Comparison of ENCODE assay signal across 15 cellular contexts in the genomic region with DNA sequence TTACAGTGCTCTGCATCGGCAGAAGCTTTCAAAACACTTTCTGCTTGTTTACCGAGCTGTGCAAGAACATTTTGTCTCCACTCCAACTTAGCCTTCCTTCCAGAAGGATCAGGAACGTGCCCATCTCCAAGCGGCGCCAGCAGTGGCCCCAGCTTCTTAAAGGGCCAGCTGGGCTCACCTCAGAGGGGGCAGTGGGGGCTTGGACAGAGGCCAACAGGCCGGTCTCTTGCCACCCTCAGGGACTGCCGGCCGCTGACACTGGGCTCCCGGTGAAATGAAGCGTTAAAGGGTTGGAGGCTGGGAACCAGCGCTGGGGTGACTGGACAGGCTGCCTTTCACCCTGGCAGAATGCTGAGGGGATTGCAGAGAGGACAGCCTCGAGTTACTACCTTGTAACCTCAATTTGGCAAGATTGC.
DNase-seq lines count a peak whose midpoint lies in the region; ATAC-seq and TF ChIP-seq lines count a peak whose summit lies in the region.
"Had no signal": no experiment of that assay in that cellular context is flagged by ENCODE, and none has a peak within 500 bp of the region (broad histone marks: within the 10 kb centered on the region; RNA-seq: fewer than 3 reads in every experiment).

No MANE protein-coding gene starts in this region.

- H2AK5ac ChIP-seq in neuronal stem cell (ENCODE audit: low read depth, low read length), result peak overlapping the region; percentile 51

- H3K9ac ChIP-seq in neuronal stem cell (ENCODE audit: low read depth, low read length, poor library complexity), result peak overlapping the region; percentile 32

- ATAC-seq in gastroesophageal sphincter (peak; percentile 37), upper lobe of left lung (ENCODE audit: low FRiP score in 2 of 2) (no peak), GM19351 (IDR thresholded peaks at IDR 0.05; ENCODE audit: unreplicated experiment) (no peak)
- ATAC-seq: activated CD4-positive, alpha-beta T cell treated with anti-CD3 and anti-CD28 coated beads for 36 hours had no signal

- DNase-seq in amniotic epithelial cell (ENCODE audit: low read depth), result peak; percentile 69
- DNase-seq in neuronal stem cell (ENCODE audit: low spot score), result no peak
- no peak for DNase-seq in upper lobe of left lung
- DNase-seq in SKM-1 treated with dmso at 0.1 percent for 144 hours (lab: John Stamatoyannopoulos, UW; ENCODE audit: unreplicated experiment), result no peak
- DNase-seq in retina, result no peak
- DNase-seq: activated CD4-positive, alpha-beta T cell treated with anti-CD3 and anti-CD28 coated beads for 36 hours; activated CD8-positive, alpha-beta memory T cell treated with anti-CD3 and anti-CD28 coated beads, Interleukin-2, amount 50 U/mL, for 48 hours; activated naive CD4-positive, alpha-beta T cell; naive B cell; NCI-H345; posterior cingulate gyrus; SHP77 had no signal

- peak overlapping the region in 2 of 4 donors; percentile 66 to 67 for H3K27ac ChIP-seq in gastroesophageal sphincter
- H3K27ac ChIP-seq in neuronal stem cell (replicated peaks; ENCODE audit: low read length), result no peak overlapping the region
- H3K27ac ChIP-seq in upper lobe of left lung, result peak overlapping the region in 3 of 4 donors; percentile 24 to 77 (median 62)

- TF ChIP-seq POLR2A in gastroesophageal sphincter (IDR thresholded peaks at IDR 0.05) (no peak), upper lobe of left lung (IDR thresholded peaks at IDR 0.05) (no peak)

- TF ChIP-seq CTCF in gastroesophageal sphincter (IDR thresholded peaks at IDR 0.05) (no peak), upper lobe of left lung (IDR thresholded peaks at IDR 0.05) (no peak)

- H2AFZ ChIP-seq in neuronal stem cell (ENCODE audit: low read length), result no peak overlapping the region

- no peak for TF ChIP-seq EP300 in gastroesophageal sphincter (IDR thresholded peaks at IDR 0.05)
- TF ChIP-seq EP300 in upper lobe of left lung (IDR thresholded peaks at IDR 0.05), result peak in 1 of 4 donors; percentile 71

- H3K4me3 ChIP-seq in gastroesophageal sphincter (peak overlapping the region in 1 of 2 donors; percentile 6), neuronal stem cell (ENCODE audit: low read length in 2 of 2) (no peak overlapping the region), upper lobe of left lung (no peak overlapping the region)
- H3K4me3 ChIP-seq: HAP-1 had no signal

- peaks cover 3% of the 10 kb centered on the region for H3K79me1 ChIP-seq in neuronal stem cell (ENCODE audit: low read depth, low read length)

- no peak overlapping the region for H3K4ac ChIP-seq in neuronal stem cell (ENCODE audit: low read length)

- no peak overlapping the region for H2BK15ac ChIP-seq in neuronal stem cell (ENCODE audit: low read length)

- H3K27me3 ChIP-seq in gastroesophageal sphincter (no peaks in the 10 kb centered on the region), neuronal stem cell (ENCODE audit: control insufficient read depth in 3 of 3, insufficient read depth in 3 of 3, low read depth in 1 of 3, low read length in 3 of 3) (peaks cover 0 to 67% (median 0%) of the 10 kb centered on the region in 3 experiments), upper lobe of left lung (no peaks in the 10 kb centered on the region)

- no peak overlapping the region for H3K14ac ChIP-seq in neuronal stem cell (ENCODE audit: low read length)

- peak overlapping the region; percentile 81 for H3K18ac ChIP-seq in neuronal stem cell (ENCODE audit: low read length)

- H3K4me1 ChIP-seq in gastroesophageal sphincter (peaks cover 0 to 35% (median 19%) of the 10 kb centered on the region in 3 donors), neuronal stem cell (ENCODE audit: control insufficient read depth in 2 of 2, insufficient read depth in 1 of 2, low read depth in 1 of 2, low read length in 2 of 2) (peaks cover 7 to 12% of the 10 kb centered on the region in 2 donors), upper lobe of left lung (peaks cover 18 to 30% (median 23%) of the 10 kb centered on the region in 4 donors)
- H3K4me1 ChIP-seq: HAP-1 had no signal

- H3K4me2 ChIP-seq in neuronal stem cell (ENCODE audit: insufficient read depth, low read length, poor library complexity, severe bottlenecking), result no peak overlapping the region

- H4K91ac ChIP-seq in neuronal stem cell (ENCODE audit: low read depth, low read length, poor library complexity), result no peak overlapping the region

- H3K9me3 ChIP-seq in gastroesophageal sphincter (no peaks in the 10 kb centered on the region), neuronal stem cell (replicated peaks in 1 of 2; ENCODE audit: control insufficient read depth in 2 of 2, insufficient read depth in 1 of 2, low read depth in 1 of 2, low read length in 2 of 2) (no peaks in the 10 kb centered on the region), upper lobe of left lung (no peaks in the 10 kb centered on the region)
- H3K9me3 ChIP-seq: HAP-1 had no signal

- H3K36me3 ChIP-seq in gastroesophageal sphincter (no peaks in the 10 kb centered on the region), neuronal stem cell (replicated peaks in 1 of 2; ENCODE audit: control insufficient read depth in 2 of 2, insufficient read depth in 2 of 2, low read length in 2 of 2) (no peaks in the 10 kb centered on the region), upper lobe of left lung (no peaks in the 10 kb centered on the region)
- H3K36me3 ChIP-seq: HAP-1 had no signal

- no peak overlapping the region for H2BK120ac ChIP-seq in neuronal stem cell (ENCODE audit: low read depth, low read length)

- H2BK5ac ChIP-seq in neuronal stem cell (ENCODE audit: low read length), result peak overlapping the region; percentile 79

- WGBS in gastroesophageal sphincter (ENCODE audit: low coverage in 1 of 2), 2 donors, result 0% methylated on average over 2 of the region's 12 CpGs; no CpG with 5 or more reads in 1 of the 2 donors
- WGBS in neuronal stem cell (ENCODE audit: extremely low coverage in 2 of 2, insufficient read length in 2 of 2, insufficient replicate concordance in 1 of 2), 2 donors, result no CpG with 5 or more reads among the region's 12 CpGs
- 31 to 42% methylated on average over 5 to 12 of the region's 12 CpGs for WGBS in upper lobe of left lung, 2 donors

- no peak overlapping the region for H4K8ac ChIP-seq in neuronal stem cell (ENCODE audit: low read depth, low read length)

- H2BK12ac ChIP-seq in neuronal stem cell (ENCODE audit: low read length), result no peak overlapping the region

- H3K23ac ChIP-seq in neuronal stem cell (ENCODE audit: low read depth, low read length, poor library complexity), result no peak overlapping the region
